ENCODE assay signal across 15 cellular contexts in the genomic region with DNA sequence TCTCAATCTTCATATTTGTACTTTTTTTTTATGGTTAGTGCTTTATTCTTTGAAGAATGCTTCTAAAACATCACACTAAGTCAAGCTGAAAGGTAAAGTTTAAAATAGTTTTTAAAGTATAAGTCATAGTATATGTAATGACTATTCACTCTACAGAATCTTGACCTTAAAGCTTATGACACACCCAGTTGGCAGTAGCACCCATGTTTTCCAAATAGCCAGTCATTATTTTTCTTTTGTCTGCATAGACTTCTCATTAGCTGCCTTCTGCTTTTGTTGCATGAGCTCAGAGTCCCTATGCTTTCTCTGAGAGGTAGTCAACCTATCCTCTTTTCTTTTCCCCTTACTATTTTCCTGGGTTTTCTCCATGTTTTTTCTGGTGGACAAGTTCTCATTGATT.
"Had no signal": no experiment of that assay in that cellular context is flagged by ENCODE, and none has a peak within 500 bp of the region (broad histone marks: within the 10 kb centered on the region; RNA-seq: fewer than 3 reads in every experiment).

No MANE protein-coding gene starts in this region.

- H3K27me3 Mint-ChIP-seq: activated naive CD8-positive, alpha-beta T cell treated with anti-CD3 and anti-CD28 coated beads for 36 hours; naive B cell; stimulated activated naive B cell treated with anti-CD40 and anti-IgM and Interleukin-4, amounts not matched to agents 10 μg/mL and 1 μg/mL and 100 μg/mL, for 72 hours had no signal

- H3K27ac ChIP-seq: coronary artery, lower lobe of right lung, right lobe of liver, transverse colon had no signal

- H3K27ac Mint-ChIP-seq: activated naive CD8-positive, alpha-beta T cell treated with anti-CD3 and anti-CD28 coated beads for 36 hours; immature natural killer cell; naive B cell; stimulated activated naive B cell treated with anti-CD40 and anti-IgM and Interleukin-4, amounts not matched to agents 10 μg/mL and 1 μg/mL and 100 μg/mL, for 72 hours had no signal

- H3K9me3 ChIP-seq: lower lobe of right lung, right lobe of liver, transverse colon had no signal

- H3K27me3 ChIP-seq: right lobe of liver, transverse colon had no signal

- ATAC-seq: activated CD4-positive, CD25-positive, alpha-beta regulatory T cell treated with anti-CD3 and anti-CD28 coated beads, Interleukin-2, amount 50 U/mL, for 24 hours; left cardiac atrium; lower lobe of right lung; right lobe of liver; stimulated activated naive B cell treated with anti-CD40 and anti-IgM and Interleukin-4, amounts not matched to agents 10 μg/mL and 1 μg/mL and 100 μg/mL, for 72 hours had no signal

- H3K4me1 Mint-ChIP-seq: activated naive CD8-positive, alpha-beta T cell treated with anti-CD3 and anti-CD28 coated beads for 36 hours; immature natural killer cell; naive B cell; stimulated activated naive B cell treated with anti-CD40 and anti-IgM and Interleukin-4, amounts not matched to agents 10 μg/mL and 1 μg/mL and 100 μg/mL, for 72 hours had no signal

- H3K36me3 ChIP-seq: lower lobe of right lung, right lobe of liver, transverse colon had no signal

- H3K4me1 ChIP-seq: lower lobe of right lung, right lobe of liver, transverse colon had no signal

- H3K36me3 Mint-ChIP-seq: activated naive CD8-positive, alpha-beta T cell treated with anti-CD3 and anti-CD28 coated beads for 36 hours; immature natural killer cell; naive B cell; stimulated activated naive B cell treated with anti-CD40 and anti-IgM and Interleukin-4, amounts not matched to agents 10 μg/mL and 1 μg/mL and 100 μg/mL, for 72 hours had no signal

- H3K4me3 Mint-ChIP-seq: activated naive CD8-positive, alpha-beta T cell treated with anti-CD3 and anti-CD28 coated beads for 36 hours; immature natural killer cell; naive B cell; stimulated activated naive B cell treated with anti-CD40 and anti-IgM and Interleukin-4, amounts not matched to agents 10 μg/mL and 1 μg/mL and 100 μg/mL, for 72 hours had no signal

- DNase-seq: activated gamma-delta T cell treated with Interleukin-2 at 50 U/mL for 16 hours; activated naive CD8-positive, alpha-beta T cell treated with anti-CD3 and anti-CD28 coated beads for 36 hours; anterior cingulate cortex; effector CD8-positive, alpha-beta T cell; immature natural killer cell; left cardiac atrium; lower lobe of right lung; naive B cell; right lobe of liver; stimulated activated CD4-positive, alpha-beta T cell treated with anti-CD3 and anti-CD28 coated beads, Interleukin-2, amount 100 ng/mL, for 24 hours; stimulated activated naive B cell treated with anti-CD40 and anti-IgM and Interleukin-4, amounts not matched to agents 10 μg/mL and 1 μg/mL and 100 μg/mL, for 72 hours; T-helper 2 cell; transverse colon had no signal

- H3K4me3 ChIP-seq: coronary artery, lower lobe of right lung, right lobe of liver, transverse colon had no signal
